9 cellular contexts compared by ENCODE assay signal in genomic region chr17:33778505-33779398, GRCh38.
DNase-seq lines count a peak whose midpoint lies in the region; ATAC-seq and TF ChIP-seq lines count a peak whose summit lies in the region.
"Had no signal": no experiment of that assay in that cellular context is flagged by ENCODE, and none has a peak within 500 bp of the region (broad histone marks: within the 10 kb centered on the region; RNA-seq: fewer than 3 reads in every experiment).

No MANE protein-coding gene starts in this region.

- peak in 4 of 5 donors; percentile 18 to 32 (median 24) for DNase-seq in CD4-positive, alpha-beta memory T cell
- DNase-seq in GM19240 (ENCODE audit: insufficient read length, low spot score) (peak; percentile 18), NCI-H748 (lab: John Stamatoyannopoulos, UW; ENCODE audit: unreplicated experiment) (peak; percentile 54), adipocyte (ENCODE audit: low read depth) (peak; percentile 65), right atrium auricular region (ENCODE audit: low spot score) (no peak), sciatic nerve (ENCODE audit: low spot score) (peak; percentile 65), cortex of kidney (lab: John Stamatoyannopoulos, UW) (no peak)

- H3K9ac ChIP-seq in adipocyte (ENCODE audit: low read length): no peak overlapping the region

- no peaks in the 10 kb centered on the region for H3K4me1 ChIP-seq in CD4-positive, alpha-beta memory T cell (ENCODE audit: insufficient read depth, low read length)
- H3K4me1 ChIP-seq in adipocyte (ENCODE audit: control insufficient read depth, insufficient read depth, low read length) (no peaks in the 10 kb centered on the region), right atrium auricular region (no peaks in the 10 kb centered on the region)

- ATAC-seq in sciatic nerve (peak; percentile 53), HG03159 (IDR thresholded peaks at IDR 0.05; ENCODE audit: unreplicated experiment) (no peak)

- no peak overlapping the region for H3K4me3 ChIP-seq in CD4-positive, alpha-beta memory T cell (ENCODE audit: low read length in 2 of 2)
- no peak overlapping the region for H3K4me3 ChIP-seq in adipocyte (ENCODE audit: low read length)
- no peak overlapping the region for H3K4me3 ChIP-seq in right atrium auricular region

- CTCF ChIA-PET in CD4-positive, alpha-beta memory T cell (lab: Charles Lee; ENCODE audit: partially characterized antibody): interaction anchor here (0.8 to 3.5 kb wide), 16 partner anchors 8 to 583 kb away, joined by 3 to 17 read pairs (median 4); no protein-coding TSS in a partner anchor

- no peaks in the 10 kb centered on the region for H3K4me1 Mint-ChIP-seq in CD4-positive, alpha-beta memory T cell

- H3K36me3 ChIP-seq in CD4-positive, alpha-beta memory T cell (ENCODE audit: insufficient read depth, low read length): no peaks in the 10 kb centered on the region
- H3K36me3 ChIP-seq in adipocyte (ENCODE audit: control insufficient read depth, insufficient read depth, low read length, severe bottlenecking) (no peaks in the 10 kb centered on the region), right atrium auricular region (no peaks in the 10 kb centered on the region)

- H3K36me3 Mint-ChIP-seq in CD4-positive, alpha-beta memory T cell: peaks cover 0 to 4% of the 10 kb centered on the region in 2 donors

- no peaks in the 10 kb centered on the region for H3K9me3 ChIP-seq in CD4-positive, alpha-beta memory T cell (ENCODE audit: control insufficient read depth in 1 of 2, low read length in 2 of 2)
- H3K9me3 ChIP-seq in adipocyte (ENCODE audit: control insufficient read depth, low read length) (no peaks in the 10 kb centered on the region), right atrium auricular region (no peaks in the 10 kb centered on the region)

- intact Hi-C loops in CD4-positive, alpha-beta memory T cell (cut with micrococcal nuclease): no loop called here
- intact Hi-C loops in sciatic nerve (cut with DNase I): no loop called here

- H3K27me3 ChIP-seq in CD4-positive, alpha-beta memory T cell (ENCODE audit: insufficient read depth, low read length): no peaks in the 10 kb centered on the region
- peaks cover 27% of the 10 kb centered on the region for H3K27me3 ChIP-seq in adipocyte (replicated peaks; ENCODE audit: control insufficient read depth, insufficient read depth, low read length)
- H3K27me3 ChIP-seq in right atrium auricular region: no peaks in the 10 kb centered on the region

- H3K9me3 Mint-ChIP-seq in CD4-positive, alpha-beta memory T cell: no peaks in the 10 kb centered on the region
- H3K9me3 Mint-ChIP-seq: stimulated activated naive CD8-positive, alpha-beta T cell treated with anti-CD3 and anti-CD28 coated beads, Interleukin-15, Interleukin-2, amounts not matched to agents 100 ng/mL and 50 ng/mL, for 24 hours had no signal

- no peak overlapping the region for H3K27ac ChIP-seq in CD4-positive, alpha-beta memory T cell (ENCODE audit: low read depth, low read length)
- no peak overlapping the region for H3K27ac ChIP-seq in right atrium auricular region

- H3K4me3 Mint-ChIP-seq in CD4-positive, alpha-beta memory T cell: no peak overlapping the region
- H3K4me3 Mint-ChIP-seq: stimulated activated naive CD8-positive, alpha-beta T cell treated with anti-CD3 and anti-CD28 coated beads, Interleukin-15, Interleukin-2, amounts not matched to agents 100 ng/mL and 50 ng/mL, for 24 hours had no signal

- POLR2A ChIA-PET in CD4-positive, alpha-beta memory T cell (lab: Charles Lee; ENCODE audit: partially characterized antibody): no interaction called here

- H3K27ac Mint-ChIP-seq in CD4-positive, alpha-beta memory T cell: no peak overlapping the region
- H3K27ac Mint-ChIP-seq: stimulated activated naive CD8-positive, alpha-beta T cell treated with anti-CD3 and anti-CD28 coated beads, Interleukin-15, Interleukin-2, amounts not matched to agents 100 ng/mL and 50 ng/mL, for 24 hours had no signal

- peak; percentile 97 to 99 for TF ChIP-seq CTCF in right atrium auricular region (IDR thresholded peaks at IDR 0.05)

- H3K27me3 Mint-ChIP-seq in CD4-positive, alpha-beta memory T cell: peaks cover 7 to 22% of the 10 kb centered on the region in 2 donors

Comparison
In these comparisons a context has a peak if more than half of its experiments do, and no peak if none do; other contexts are left out.
1. DNase-seq: peak in CD4-positive, alpha-beta memory T cell (4 of 5), GM19240 (single experiment), NCI-H748 (single experiment), adipocyte (single experiment) and sciatic nerve (single experiment); none in right atrium auricular region (single experiment) and cortex of kidney (single experiment).